In genomic region chr16:84780977-84781376, GRCh38 we compare ENCODE assay signal across 17 cellular contexts. TPM values are rescaled to one million over a fixed set of nuclear protein-coding genes. Genes with fewer than 3 reads are reported as not detected.
"Had no signal": no experiment of that assay in that cellular context is flagged by ENCODE, and none has a peak within 500 bp of the region (broad histone marks: within the 10 kb centered on the region; RNA-seq: fewer than 3 reads in every experiment).

No MANE protein-coding gene starts in this region.

- H3K79me2 ChIP-seq: hepatocyte had no signal

- ATAC-seq: esophagus mucosa, left lobe of liver, pancreas had no signal

- DNase-seq: activated CD4-positive, CD25-positive, alpha-beta regulatory T cell treated with anti-CD3 and anti-CD28 coated beads, Interleukin-2, amount 50 U/mL, for 72 hours; central memory CD4-positive, alpha-beta T cell; colonic mucosa; naive B cell; pancreas; retina; stimulated activated CD4-positive, alpha-beta T cell treated with anti-CD3 and anti-CD28 coated beads, Interleukin-15, amount 100 ng/mL, for 24 hours; stimulated activated CD4-positive, alpha-beta T cell treated with anti-CD3 and anti-CD28 coated beads, Interleukin-4, amount 100 ng/mL, for 1 hour; stimulated activated naive CD4-positive, alpha-beta T cell treated with Interleukin-2 at 50 U/mL for 16 hours; T1000 had no signal

- H3K27ac ChIP-seq: colonic mucosa, hepatocyte, pancreas, skin epidermis had no signal

- H3K27me3 Mint-ChIP-seq: naive B cell, type B pancreatic cell had no signal

- H3K4me3 Mint-ChIP-seq: activated T-helper 1 cell treated with anti-CD3 and anti-CD28 coated beads, Interleukin-12 subunit alpha, Interleukin-12 subunit beta, Interleukin-2, Interleukin-4 antibody, amounts not matched to agents 30 ng/mL and 10 ng/mL and 1 ng/mL, durations not matched to agents 14 hours and 24 hours and 36 hours; naive B cell; type B pancreatic cell had no signal

- H3K4me3 ChIP-seq: colonic mucosa, hepatocyte, pancreas, skin epidermis had no signal

- H3K27me3 ChIP-seq: colonic mucosa, hepatocyte, pancreas had no signal

- H3K27ac Mint-ChIP-seq: activated T-helper 1 cell treated with anti-CD3 and anti-CD28 coated beads, Interleukin-12 subunit alpha, Interleukin-12 subunit beta, Interleukin-2, Interleukin-4 antibody, amounts not matched to agents 30 ng/mL and 10 ng/mL and 1 ng/mL, durations not matched to agents 14 hours and 24 hours and 36 hours; type B pancreatic cell had no signal

- H3K9me3 Mint-ChIP-seq: activated T-helper 1 cell treated with anti-CD3 and anti-CD28 coated beads, Interleukin-12 subunit alpha, Interleukin-12 subunit beta, Interleukin-2, Interleukin-4 antibody, amounts not matched to agents 30 ng/mL and 10 ng/mL and 1 ng/mL, durations not matched to agents 14 hours and 24 hours and 36 hours; naive B cell had no signal

- H2AFZ ChIP-seq: hepatocyte had no signal

- FAIRE-seq: keratinocyte, pancreas had no signal

- H3K9me3 ChIP-seq: colonic mucosa, pancreas had no signal

- H3K4me2 ChIP-seq: hepatocyte had no signal

RNA-seq across cellular contexts. Expression of gene CRISPLD2, which starts 38.8 kb away (rescaled TPM):
- total RNA-seq: activated T-helper 1 cell treated with anti-CD3 and anti-CD28 coated beads, Interleukin-12 subunit alpha, Interleukin-12 subunit beta, Interleukin-2, Interleukin-4 antibody, amounts not matched to agents 30 ng/mL and 10 ng/mL and 1 ng/mL, durations not matched to agents 14 hours and 24 hours and 36 hours had no signal
